Comparison of ENCODE assay signal across 20 cellular contexts in genomic region chr22:40660725-40661124, GRCh38. TPM values are rescaled to one million over a fixed set of nuclear protein-coding genes. Genes with fewer than 3 reads are reported as not detected.
A peak's percentile ranks its signal among the peaks of the same experiment; 100 is the strongest.
DNase-seq lines count a peak whose midpoint lies in the region; ATAC-seq and TF ChIP-seq lines count a peak whose summit lies in the region.
"Had no signal": no experiment of that assay in that cellular context is flagged by ENCODE, and none has a peak within 500 bp of the region (broad histone marks: within the 10 kb centered on the region; RNA-seq: fewer than 3 reads in every experiment).

No MANE protein-coding gene starts in this region.

- TF ChIP-seq CTCF in brain (conservative IDR thresholded peaks at IDR 0.05) = no peak
- no peak for TF ChIP-seq CTCF in SK-N-SH (IDR thresholded peaks at IDR 0.05)

- H4K20me1 ChIP-seq in SK-N-SH (ENCODE audit: insufficient read depth) = no peaks in the 10 kb centered on the region

- H3K27me3 ChIP-seq in SK-N-SH (ENCODE audit: insufficient read depth) (no peaks in the 10 kb centered on the region), SJCRH30 (no peaks in the 10 kb centered on the region)
- H3K27me3 ChIP-seq: BE2C had no signal

- CTCF ChIA-PET in SK-N-SH (lab: Yijun Ruan, JAX) = no interaction called here

- peaks cover 35% of the 10 kb centered on the region for H3K4me1 Mint-ChIP-seq in brain

- H3K79me2 ChIP-seq in SK-N-SH (ENCODE audit: insufficient read depth) = no peaks in the 10 kb centered on the region

- POLR2A ChIA-PET in SK-N-SH (lab: Yijun Ruan, JAX) = no interaction called here

- peak; percentile 41 for DNase-seq in DMS 273 (lab: John Stamatoyannopoulos, UW; ENCODE audit: unreplicated experiment)
- DNase-seq in DMS 273 treated with DMSO at 0.1 percent for 48 hours (lab: John Stamatoyannopoulos, UW) = no peak
- DNase-seq in NOMO-1 treated with dmso at 0.1 percent for 144 hours (lab: John Stamatoyannopoulos, UW; ENCODE audit: unreplicated experiment) = peak; percentile 30
- DNase-seq in SK-N-SH = no peak
- no peak for DNase-seq in SJCRH30
- DNase-seq: BE2C; CD8-positive, alpha-beta T cell; DND-41; HFFc6; NCI-H1092 treated with DMSO at 0.1 percent for 48 hours; SHP77; SW 1271 had no signal

- H3K4me1 ChIP-seq in SK-N-SH (ENCODE audit: control insufficient read depth in 1 of 2, insufficient read depth in 2 of 2, low read depth in 1 of 2, low read length in 1 of 2) (no peaks in the 10 kb centered on the region; a peak in 1 of 4 replicates), SJCRH30 (peaks cover 7% of the 10 kb centered on the region)

- peak overlapping the region; percentile 46 to 84 (median 74) for H3K27ac Mint-ChIP-seq in brain
- H3K27ac Mint-ChIP-seq: CD8-positive, alpha-beta T cell; HFFc6 had no signal

- H3F3A ChIP-seq in SK-N-SH (replicated peaks; ENCODE audit: insufficient read depth) = no peaks in the 10 kb centered on the region

- H3K9me2 ChIP-seq in SK-N-SH = no peaks in the 10 kb centered on the region

- no peak overlapping the region for H3K9ac ChIP-seq in SK-N-SH

- peaks cover 0 to 4% (median 3%) of the 10 kb centered on the region in 5 experiments for H3K9me3 Mint-ChIP-seq in brain
- H3K9me3 Mint-ChIP-seq: CD8-positive, alpha-beta T cell; HFFc6; IgD-negative memory B cell had no signal

- TF ChIP-seq RAD21 in SK-N-SH (IDR thresholded peaks at IDR 0.05; ENCODE audit: low read length) = no peak

- H3K9me3 ChIP-seq in SK-N-SH (no peaks in the 10 kb centered on the region), SJCRH30 (replicated peaks) (no peaks in the 10 kb centered on the region)
- H3K9me3 ChIP-seq: BE2C had no signal

- H3K36me3 ChIP-seq in SK-N-SH (replicated peaks in 1 of 2; ENCODE audit: control insufficient read depth in 1 of 2, insufficient read depth in 2 of 2, low read length in 1 of 2) (no peaks in the 10 kb centered on the region), SJCRH30 (no peaks in the 10 kb centered on the region)
- H3K36me3 ChIP-seq: BE2C had no signal

- H3K36me3 Mint-ChIP-seq in brain = no peaks in the 10 kb centered on the region
- H3K36me3 Mint-ChIP-seq: CD8-positive, alpha-beta T cell had no signal

- ATAC-seq in GM21447 (IDR thresholded peaks at IDR 0.05; ENCODE audit: unreplicated experiment) (no peak), GM18519 (IDR thresholded peaks at IDR 0.05; ENCODE audit: low FRiP score, unreplicated experiment) (no peak)
- ATAC-seq: CD8-positive, alpha-beta T cell had no signal

- H3K4me3 Mint-ChIP-seq in brain = no peak overlapping the region
- H3K4me3 Mint-ChIP-seq: CD8-positive, alpha-beta T cell; HFFc6; IgD-negative memory B cell had no signal

- H3K27ac ChIP-seq in SK-N-SH (ENCODE audit: low read depth in 2 of 2, low read length in 1 of 2) (no peak overlapping the region), SJCRH30 (no peak overlapping the region)
- H3K27ac ChIP-seq: 22Rv1 had no signal

- no peak for TF ChIP-seq EP300 in SK-N-SH (IDR thresholded peaks at IDR 0.05; ENCODE audit: borderline replicate concordance in 1 of 2, low read depth in 1 of 2, low read length in 1 of 2)

- H3K4me3 ChIP-seq in SK-N-SH (ENCODE audit: low read depth in 2 of 2, low read length in 1 of 2) = no peak overlapping the region
- no peak overlapping the region for H3K4me3 ChIP-seq in SJCRH30

- H2AFZ ChIP-seq in SK-N-SH (ENCODE audit: low read depth) = no peak overlapping the region

- H3K4me2 ChIP-seq in SK-N-SH = no peak overlapping the region

- H3K27me3 Mint-ChIP-seq in brain = peaks cover 2% of the 10 kb centered on the region
- H3K27me3 Mint-ChIP-seq: IgD-negative memory B cell had no signal

- 94% methylated on average over 3 of the region's 3 CpGs for WGBS in SK-N-SH (ENCODE audit: low lambda C conversion rate)

TF ChIP-seq in SK-N-SH, 30 proteins besides CTCF, POLR2A, EP300 and RAD21:
- TF ChIP-seq SMC3 (IDR thresholded peaks at IDR 0.05; ENCODE audit: low read depth, low read length) (no peak), SIN3A (IDR thresholded peaks at IDR 0.05; ENCODE audit: borderline replicate concordance, low read depth, low read length) (no peak), NRF1 (IDR thresholded peaks at IDR 0.05; ENCODE audit: low read depth, low read length) (no peak), RXRA (IDR thresholded peaks at IDR 0.05; ENCODE audit: borderline replicate concordance, low read depth) (no peak), CHD2 (IDR thresholded peaks at IDR 0.05; ENCODE audit: low read length, partially characterized antibody) (no peak)
- TF ChIP-seq, protein P1, sequence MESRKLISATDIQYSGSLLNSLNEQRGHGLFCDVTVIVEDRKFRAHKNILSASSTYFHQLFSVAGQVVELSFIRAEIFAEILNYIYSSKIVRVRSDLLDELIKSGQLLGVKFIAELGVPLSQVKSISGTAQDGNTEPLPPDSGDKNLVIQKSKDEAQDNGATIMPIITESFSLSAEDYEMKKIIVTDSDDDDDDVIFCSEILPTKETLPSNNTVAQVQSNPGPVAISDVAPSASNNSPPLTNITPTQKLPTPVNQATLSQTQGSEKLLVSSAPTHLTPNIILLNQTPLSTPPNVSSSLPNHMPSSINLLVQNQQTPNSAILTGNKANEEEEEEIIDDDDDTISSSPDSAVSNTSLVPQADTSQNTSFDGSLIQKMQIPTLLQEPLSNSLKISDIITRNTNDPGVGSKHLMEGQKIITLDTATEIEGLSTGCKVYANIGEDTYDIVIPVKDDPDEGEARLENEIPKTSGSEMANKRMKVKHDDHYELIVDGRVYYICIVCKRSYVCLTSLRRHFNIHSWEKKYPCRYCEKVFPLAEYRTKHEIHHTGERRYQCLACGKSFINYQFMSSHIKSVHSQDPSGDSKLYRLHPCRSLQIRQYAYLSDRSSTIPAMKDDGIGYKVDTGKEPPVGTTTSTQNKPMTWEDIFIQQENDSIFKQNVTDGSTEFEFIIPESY (IDR thresholded peaks at IDR 0.05; ENCODE audit: borderline replicate concordance, low read depth) = no peak
TF ChIP-seq in SK-N-SH: peak in this region for 0.

RNA-seq across cellular contexts. Expression of gene MCHR1, which starts 18.6 kb away (rescaled TPM):
- polyA plus RNA-seq in brain (ENCODE audit: insufficient read depth, low read depth, low replicate concordance) (1.8 TPM), SK-N-SH (2012; rRNA removed) (0.33 and 0.55 TPM in 2 replicates)
- 0.09 and 0.28 TPM in 2 replicates for polyA plus RNA-seq in SK-N-SH (2012; cell fraction: cytosol; rRNA removed)
- 0.40 and 0.71 TPM in 2 replicates for polyA plus RNA-seq in SK-N-SH (2012; cell fraction: nucleus; rRNA removed)
- total RNA-seq in SJCRH30 (2014; rRNA removed; shearing (Covaris generic)) = 11.2 and 12.0 TPM in 2 replicates
- total RNA-seq: CD8-positive, alpha-beta T cell; HT-29; OCI-LY7; T-helper 2 cell treated with Interferon-gamma antibody and Interleukin-4, amounts not matched to agents 100 ng/mL and 5 ng/mL, for 36 hours had no signal
- polyA plus RNA-seq: IgD-negative memory B cell had no signal

RNA-seq across cellular contexts. Expression of gene MRTFA, which starts 24.2 kb away (rescaled TPM):
- polyA plus RNA-seq in brain (ENCODE audit: insufficient read depth, low read depth, low replicate concordance) = 37.2 TPM
- polyA plus RNA-seq in SK-N-SH (2012; rRNA removed) = 2.9 and 5.8 TPM in 2 replicates
- polyA plus RNA-seq in SK-N-SH (2012; cell fraction: cytosol; rRNA removed) = 4.5 and 4.6 TPM in 2 replicates
- 14.4 and 18.9 TPM in 2 replicates for polyA plus RNA-seq in SK-N-SH (2012; cell fraction: nucleus; rRNA removed)
- 12.3 and 16.0 TPM in 2 replicates for total RNA-seq in SJCRH30 (2014; rRNA removed; shearing (Covaris generic))

Comparison
In these comparisons a context has a peak if more than half of its experiments do, and no peak if none do; other contexts are left out.
1. DNase-seq: peak in DMS 273 (single experiment) and NOMO-1 treated with dmso at 0.1 percent for 144 hours (single experiment); none in DMS 273 treated with DMSO at 0.1 percent for 48 hours (single experiment), SK-N-SH (single experiment) and SJCRH30 (0 of 2).